ENCODE assay signal across 8 cellular contexts in the genomic region with DNA sequence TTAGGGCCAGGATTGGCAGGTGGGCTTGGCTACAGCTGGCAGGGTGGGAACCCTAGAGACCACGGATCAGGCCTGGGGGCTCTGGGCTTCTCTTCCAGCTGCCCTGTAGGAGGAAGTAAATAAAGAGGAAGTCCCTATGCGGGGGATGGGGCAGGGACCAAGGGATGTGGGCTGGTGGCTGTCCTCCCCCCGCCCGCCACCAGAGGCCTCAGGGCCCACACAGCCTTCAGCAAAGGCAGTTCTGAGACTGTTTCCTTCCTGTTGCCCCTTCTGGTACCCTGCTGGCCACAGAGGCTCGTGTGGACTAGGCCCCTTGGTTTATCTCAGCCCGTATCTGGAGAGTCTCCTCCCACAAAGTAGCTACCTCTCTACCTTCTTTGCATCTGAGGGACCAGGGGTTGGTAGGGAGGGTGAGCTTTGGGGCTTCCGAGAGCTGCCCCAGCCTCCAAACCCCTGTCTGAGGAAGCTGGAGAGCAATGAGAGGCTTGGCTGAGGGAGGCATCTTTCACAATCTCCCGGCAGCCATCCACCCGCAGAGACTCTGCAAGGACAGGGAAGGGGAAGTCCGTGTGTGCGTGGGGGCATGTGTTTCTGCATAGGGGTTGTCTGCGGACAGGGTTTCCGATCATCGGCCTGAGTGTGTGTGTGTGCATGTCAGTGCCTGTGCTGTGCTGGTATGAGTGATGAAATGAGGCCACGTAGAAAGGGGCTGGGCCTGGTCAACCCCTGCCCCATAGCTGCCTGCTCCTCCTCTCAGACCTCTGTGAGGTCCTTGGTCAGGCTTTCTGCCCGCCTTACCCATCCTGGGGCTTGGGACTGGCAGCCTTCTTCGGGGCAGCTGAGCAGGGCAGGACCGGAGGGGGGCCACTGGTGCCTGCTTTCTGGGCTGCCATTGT.
A peak's percentile ranks its signal among the peaks of the same experiment; 100 is the strongest.
DNase-seq lines count a peak whose midpoint lies in the region; ATAC-seq and TF ChIP-seq lines count a peak whose summit lies in the region.

No MANE protein-coding gene starts in this region.

- in situ Hi-C loops in astrocyte of the spinal cord (cut with HindIII; ENCODE audit: low sequenced_read_pairs) = no loop called here

- DNase-seq in CMK (ENCODE audit: low read depth) (peak; percentile 98), T-helper 9 cell (peak; percentile 56), astrocyte of the spinal cord (ENCODE audit: low read depth, low spot score) (no peak), islet precursor cell (peak; percentile 84), NCI-H524 treated with DMSO at 0.1 percent for 48 hours (lab: John Stamatoyannopoulos, UW) (no peak)
- peak; percentile 81 to 82 for DNase-seq in stimulated activated CD4-positive, alpha-beta T cell treated with anti-CD3 and anti-CD28 coated beads, Interleukin-2, amount 100 ng/mL, for 24 hours

- H3K4me3 ChIP-seq in astrocyte of the spinal cord (ENCODE audit: low read depth, low read length) = no peak overlapping the region

- ATAC-seq in GM19438 (IDR thresholded peaks at IDR 0.05; ENCODE audit: low read depth, unreplicated experiment) = peak; percentile 58
- peak; percentile 40 for ATAC-seq in HG03565 (IDR thresholded peaks at IDR 0.05; ENCODE audit: unreplicated experiment)

- peak; percentile 27 for TF ChIP-seq CTCF in astrocyte of the spinal cord (IDR thresholded peaks at IDR 0.05; ENCODE audit: low read depth, low read length)

Comparison
In these comparisons a context has a peak if more than half of its experiments do, and no peak if none do; other contexts are left out.
1. DNase-seq: peak in CMK (single experiment), T-helper 9 cell (single experiment), islet precursor cell (single experiment) and stimulated activated CD4-positive, alpha-beta T cell treated with anti-CD3 and anti-CD28 coated beads, Interleukin-2, amount 100 ng/mL, for 24 hours (2 of 2); none in astrocyte of the spinal cord (single experiment) and NCI-H524 treated with DMSO at 0.1 percent for 48 hours (single experiment).